ENCODE assay signal across 29 cellular contexts in genomic region chr1:237681210-237681609, GRCh38.
"Had no signal": no experiment of that assay in that cellular context is flagged by ENCODE, and none has a peak within 500 bp of the region (broad histone marks: within the 10 kb centered on the region; RNA-seq: fewer than 3 reads in every experiment).

No MANE protein-coding gene starts in this region.

- ATAC-seq: left lobe of liver; mucosa of descending colon; sciatic nerve; stimulated activated naive B cell treated with anti-CD40 and anti-IgM and Interleukin-4, amounts not matched to agents 10 μg/mL and 1 μg/mL and 100 μg/mL, for 72 hours had no signal

- H3K27ac ChIP-seq: brain microvascular endothelial cell, esophagus muscularis mucosa, skin epidermis, stomach, thyroid gland, VCaP had no signal

- DNase-seq: activated CD4-positive, alpha-beta memory T cell treated with anti-CD3 and anti-CD28 coated beads for 36 hours; activated CD4-positive, alpha-beta T cell treated with anti-CD3 and anti-CD28 coated beads for 48 hours; activated CD8-positive, alpha-beta memory T cell treated with anti-CD3 and anti-CD28 coated beads, Interleukin-2, amount 50 U/mL, for 4 hours; activated effector memory CD4-positive, alpha-beta T cell treated with anti-CD3 and anti-CD28 coated beads, Interleukin-2, amount 50 U/mL, for 16 hours; activated naive CD4-positive, alpha-beta T cell treated with anti-CD3 and anti-CD28 coated beads for 36 hours; activated naive CD8-positive, alpha-beta T cell treated with anti-CD3 and anti-CD28 coated beads, Interleukin-2, amount 10 ng/mL, durations not matched to agents 7 days and 5 days; activated T-cell treated with anti-CD3 and anti-CD28 coated beads, Interleukin-2, amount 50 U/mL, for 1 hour; amniotic stem cell; brain microvascular endothelial cell; central memory CD4-positive, alpha-beta T cell; endodermal cell; hippocampal formation; kidney; mesendoderm; mucosa of descending colon; stimulated activated CD4-positive, alpha-beta T cell treated with anti-CD3 and anti-CD28 coated beads, Interleukin-2, amount 100 ng/mL, for 24 hours; stimulated activated naive B cell treated with anti-CD40 and anti-IgM and Interleukin-4, amounts not matched to agents 10 μg/mL and 1 μg/mL and 100 μg/mL, for 72 hours; stomach; T-helper 9 cell; thyroid gland had no signal

- H3K36me3 ChIP-seq: brain microvascular endothelial cell, stomach, thyroid gland had no signal

- FAIRE-seq: astrocyte, frontal cortex, kidney, TTC549 had no signal

- H3K4me1 ChIP-seq: thyroid gland had no signal

- H3K27me3 ChIP-seq: brain microvascular endothelial cell, esophagus muscularis mucosa, stomach, thyroid gland had no signal

- H3K4me3 ChIP-seq: esophagus muscularis mucosa, lung, mucosa of descending colon, skin epidermis, stomach, thyroid gland had no signal

- H3K9me3 ChIP-seq: esophagus muscularis mucosa, mucosa of descending colon, stomach, thyroid gland had no signal
